In the genomic region with DNA sequence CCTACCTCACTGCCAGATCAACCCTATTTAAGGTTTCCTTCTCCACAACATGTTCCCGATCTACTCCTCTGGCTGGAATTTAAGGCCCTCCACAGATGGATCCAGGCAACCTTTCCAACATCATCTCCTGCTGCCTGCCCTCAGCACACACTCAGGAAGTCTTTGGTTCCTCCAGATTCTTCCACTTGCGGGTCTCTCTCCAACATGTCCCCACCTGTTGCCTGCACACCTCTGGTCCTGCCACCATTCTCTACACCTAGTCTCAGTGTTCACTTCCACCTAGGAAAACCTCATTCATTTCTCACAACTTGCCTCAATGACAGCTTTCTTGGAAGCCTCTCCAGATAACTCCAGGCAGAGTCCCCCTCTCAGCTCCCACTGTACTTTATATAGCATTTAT, we compare ENCODE assay signal across 1 cellular context.
TF ChIP-seq lines count a peak whose summit lies in the region.

No MANE protein-coding gene starts in this region.

TF ChIP-seq in H1, 55 proteins besides CTCF, POLR2A, EP300 and RAD21:
- TF ChIP-seq, protein P1, sequence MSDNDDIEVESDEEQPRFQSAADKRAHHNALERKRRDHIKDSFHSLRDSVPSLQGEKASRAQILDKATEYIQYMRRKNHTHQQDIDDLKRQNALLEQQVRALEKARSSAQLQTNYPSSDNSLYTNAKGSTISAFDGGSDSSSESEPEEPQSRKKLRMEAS (IDR thresholded peaks at IDR 0.05), result no peak
- TF ChIP-seq BRCA1 (IDR thresholded peaks at IDR 0.05; ENCODE audit: low read depth, low read length) (no peak), TBP (IDR thresholded peaks at IDR 0.05; ENCODE audit: low read depth, low read length) (no peak), RNF2 (IDR thresholded peaks at IDR 0.05; ENCODE audit: borderline replicate concordance, low read depth, low read length, missing control alignments, poor library complexity, severe bottlenecking) (no peak), SIRT6 (IDR thresholded peaks at IDR 0.05; ENCODE audit: low read length) (no peak), JUN (IDR thresholded peaks at IDR 0.05; ENCODE audit: low read depth, low read length) (no peak), ASH2L (IDR thresholded peaks at IDR 0.05; ENCODE audit: low read length) (no peak), SIN3A (conservative IDR thresholded peaks at IDR 0.05 in 1 of 2, IDR thresholded peaks at IDR 0.05 in 1 of 2; ENCODE audit: low read depth in 1 of 2, low read length in 2 of 2) (no peak), RFX5 (IDR thresholded peaks at IDR 0.05; ENCODE audit: borderline replicate concordance, low read depth, low read length) (no peak), TEAD4 (IDR thresholded peaks at IDR 0.05; ENCODE audit: low read depth, low read length) (no peak), SIX5 (IDR thresholded peaks at IDR 0.05; ENCODE audit: low read depth, low read length) (no peak), HDAC2 (IDR thresholded peaks at IDR 0.05; ENCODE audit: borderline replicate concordance in 1 of 2, low read depth in 2 of 2, low read length in 2 of 2) (no peak), BCL11A (IDR thresholded peaks at IDR 0.05; ENCODE audit: low read depth in 2 of 2, low read length in 2 of 2) (no peak)
- TF ChIP-seq, protein P2, sequence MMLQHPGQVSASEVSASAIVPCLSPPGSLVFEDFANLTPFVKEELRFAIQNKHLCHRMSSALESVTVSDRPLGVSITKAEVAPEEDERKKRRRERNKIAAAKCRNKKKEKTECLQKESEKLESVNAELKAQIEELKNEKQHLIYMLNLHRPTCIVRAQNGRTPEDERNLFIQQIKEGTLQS (IDR thresholded peaks at IDR 0.05; ENCODE audit: insufficient read depth, low read depth, low read length), result no peak
- TF ChIP-seq, protein P3, sequence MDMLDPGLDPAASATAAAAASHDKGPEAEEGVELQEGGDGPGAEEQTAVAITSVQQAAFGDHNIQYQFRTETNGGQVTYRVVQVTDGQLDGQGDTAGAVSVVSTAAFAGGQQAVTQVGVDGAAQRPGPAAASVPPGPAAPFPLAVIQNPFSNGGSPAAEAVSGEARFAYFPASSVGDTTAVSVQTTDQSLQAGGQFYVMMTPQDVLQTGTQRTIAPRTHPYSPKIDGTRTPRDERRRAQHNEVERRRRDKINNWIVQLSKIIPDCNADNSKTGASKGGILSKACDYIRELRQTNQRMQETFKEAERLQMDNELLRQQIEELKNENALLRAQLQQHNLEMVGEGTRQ (IDR thresholded peaks at IDR 0.05; ENCODE audit: low read length), result no peak
